13 cellular contexts compared by ENCODE assay signal in the genomic region with DNA sequence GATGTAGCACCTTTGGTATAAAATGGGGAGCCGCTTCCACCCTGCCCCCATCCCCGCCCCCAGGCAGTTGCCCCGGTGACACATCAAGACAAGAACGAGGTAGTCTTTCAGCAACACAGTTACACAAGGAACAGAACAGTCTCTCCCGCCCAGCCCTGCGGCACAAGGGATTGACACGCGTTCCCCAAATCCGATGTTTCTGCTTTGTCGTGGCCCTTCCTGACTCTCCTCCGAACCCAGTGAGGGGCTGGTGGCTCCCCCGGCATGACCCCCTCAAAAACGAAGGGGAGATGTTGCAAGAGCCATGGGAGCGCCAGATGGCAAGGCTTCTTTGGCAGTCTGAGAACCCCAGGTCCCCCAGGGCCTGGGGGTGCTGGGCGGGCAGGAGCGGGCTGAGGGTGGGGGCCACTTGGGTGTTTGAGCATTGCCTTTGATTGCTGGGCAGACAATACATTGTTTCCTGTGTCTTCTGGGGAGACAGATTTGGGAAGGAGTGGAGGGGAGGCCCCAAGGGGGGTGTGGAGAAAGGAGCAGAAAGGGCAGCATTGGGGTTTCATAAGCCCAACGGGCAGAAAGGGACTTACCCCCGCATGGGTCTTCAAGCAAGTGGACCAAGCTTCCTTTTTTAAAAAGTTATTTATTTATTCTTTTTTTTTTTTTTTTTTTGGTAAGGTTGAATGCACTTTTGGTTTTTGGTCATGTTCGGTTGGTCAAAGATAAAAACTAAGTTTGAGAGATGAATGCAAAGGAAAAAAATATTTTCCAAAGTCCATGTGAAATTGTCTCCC. TPM values are rescaled to one million over a fixed set of nuclear protein-coding genes. Genes with fewer than 3 reads are reported as not detected.
DNase-seq lines count a peak whose midpoint lies in the region; ATAC-seq and TF ChIP-seq lines count a peak whose summit lies in the region.
"Had no signal": no experiment of that assay in that cellular context is flagged by ENCODE, and none has a peak within 500 bp of the region (broad histone marks: within the 10 kb centered on the region; RNA-seq: fewer than 3 reads in every experiment).

No MANE protein-coding gene starts in this region.

- H3K4me3 ChIP-seq in gastroesophageal sphincter, result no peak overlapping the region
- no peak overlapping the region for H3K4me3 ChIP-seq in sigmoid colon

- 23 to 43% methylated on average over 7 to 15 of the region's 19 CpGs for WGBS in gastroesophageal sphincter (ENCODE audit: low coverage in 1 of 2), 2 donors
- WGBS in sigmoid colon, 2 donors, result 62 to 82% methylated on average over 19 of the region's 19 CpGs

- no peak for TF ChIP-seq EP300 in gastroesophageal sphincter (IDR thresholded peaks at IDR 0.05)
- TF ChIP-seq EP300 in sigmoid colon (IDR thresholded peaks at IDR 0.05), result no peak

- DNase-seq in EL (peak; percentile 74), RWPE1 (ENCODE audit: low spot score) (peak; percentile 70), sigmoid colon (peak; percentile 92)
- DNase-seq in activated CD4-positive, alpha-beta T cell treated with anti-CD3 and anti-CD28 coated beads, Interleukin-2, amount 50 U/mL, for 1 hour, result no peak
- DNase-seq: activated CD8-positive, alpha-beta memory T cell treated with anti-CD3 and anti-CD28 coated beads for 24 hours; central memory CD4-positive, alpha-beta T cell; DMS79; NK-92 treated with Interleukin-12 subunit alpha and Interleukin-12 subunit beta, amount 100 ng/mL, for 24 hours had no signal

- peak overlapping the region; percentile 62 for H3K27ac ChIP-seq in RWPE1
- H3K27ac ChIP-seq in gastroesophageal sphincter, result peak overlapping the region; percentile 48 to 87 (median 82)
- H3K27ac ChIP-seq in sigmoid colon, result peak overlapping the region; percentile 72 to 99 (median 87)

- POLR2A ChIA-PET in RWPE1 (lab: Yijun Ruan, JAX; ENCODE audit: low non-redundant PET), result no interaction called here

- H3K9me3 ChIP-seq in gastroesophageal sphincter, result no peaks in the 10 kb centered on the region
- H3K9me3 ChIP-seq in sigmoid colon, result no peaks in the 10 kb centered on the region

- no peak for TF ChIP-seq POLR2A in gastroesophageal sphincter (IDR thresholded peaks at IDR 0.05)
- TF ChIP-seq POLR2A in sigmoid colon (IDR thresholded peaks at IDR 0.05), result no peak

- CTCF ChIA-PET in RWPE1 (lab: Yijun Ruan, JAX), result interaction anchor here (1.1 kb wide), 1 partner anchor 15 kb away, joined by 6 read pairs; no protein-coding TSS in a partner anchor

- H3K4me1 ChIP-seq in gastroesophageal sphincter (peaks cover 3 to 51% (median 13%) of the 10 kb centered on the region in 3 donors), sigmoid colon (peaks cover 3 to 68% (median 47%) of the 10 kb centered on the region in 4 donors)

- TF ChIP-seq CTCF in RWPE1 (conservative IDR thresholded peaks at IDR 0.05; ENCODE audit: low read depth) (no peak), gastroesophageal sphincter (IDR thresholded peaks at IDR 0.05) (no peak), sigmoid colon (IDR thresholded peaks at IDR 0.05) (no peak)

- peaks cover 0 to 47% of the 10 kb centered on the region in 2 donors for H3K36me3 ChIP-seq in gastroesophageal sphincter
- peaks cover 42 to 51% (median 43%) of the 10 kb centered on the region in 4 donors for H3K36me3 ChIP-seq in sigmoid colon

- ATAC-seq in gastroesophageal sphincter (peak; percentile 79), GM18861 (IDR thresholded peaks at IDR 0.05; ENCODE audit: unreplicated experiment) (no peak), HG03442 (IDR thresholded peaks at IDR 0.05; ENCODE audit: unreplicated experiment) (no peak), HG02798 (IDR thresholded peaks at IDR 0.05; ENCODE audit: poor library complexity, unreplicated experiment) (no peak)
- ATAC-seq: left colon had no signal

- intact Hi-C loops in sigmoid colon (cut with DNase I), result no loop called here

- no peaks in the 10 kb centered on the region for H3K27me3 ChIP-seq in gastroesophageal sphincter
- H3K27me3 ChIP-seq in sigmoid colon, result no peaks in the 10 kb centered on the region

RNA-seq across cellular contexts. Expression of a gene that starts 16.6 kb away (rescaled TPM):
- total RNA-seq in gastroesophageal sphincter (10 to 100 TPM; 14.6 to 92.9 (median 69.7) TPM), sigmoid colon (100 to 1,000 TPM in 1 of 4 donors, 10 to 100 TPM in 3; 43.6 to 459 (median 71.4) TPM)
- 10 to 100 TPM in 2 of 3 donors, 1 to 10 TPM in 1; 7.8 to 96.7 (median 10.2) TPM for polyA plus RNA-seq in sigmoid colon

RNA-seq across cellular contexts. Expression of a gene that starts 19.0 kb away (rescaled TPM):
- total RNA-seq in gastroesophageal sphincter, result 100 to 1,000 TPM in 2 of 4 donors, 10 to 100 TPM in 2; 58.1 to 145 (median 93.4) TPM
- 10 to 100 TPM; 27.3 to 80.1 (median 56.1) TPM for total RNA-seq in sigmoid colon
- polyA plus RNA-seq in sigmoid colon, result 1 to 10 TPM; 2.5 to 7.2 (median 4.6) TPM

RNA-seq across cellular contexts. Expression of a gene that starts 34.3 kb away (rescaled TPM):
- 10 to 100 TPM; 23.3 to 38.1 (median 30.8) TPM for total RNA-seq in gastroesophageal sphincter
- 10 to 100 TPM; 15.3 to 18.8 (median 16.8) TPM for total RNA-seq in sigmoid colon
- polyA plus RNA-seq in sigmoid colon, result 10 to 100 TPM in 2 of 3 donors, 1 to 10 TPM in 1; 9.0 to 38.7 (median 10.9) TPM

RNA-seq across cellular contexts. Expression of a gene that starts 54.8 kb away (rescaled TPM):
- 1 to 10 TPM; 1.3 to 2.8 (median 2.3) TPM for total RNA-seq in gastroesophageal sphincter
- 1 to 10 TPM in 1 of 4 donors, under 1 TPM in 3; 0.16 to 2.5 (median 0.63) TPM for total RNA-seq in sigmoid colon
- 1 to 10 TPM in 2 of 3 donors, under 1 TPM in 1; 0.92 to 1.3 (median 1.2) TPM for polyA plus RNA-seq in sigmoid colon
